ENCODE assay signal across 8 cellular contexts in genomic region chr1:205523891-205524793, GRCh38. TPM values are rescaled to one million over a fixed set of nuclear protein-coding genes. Genes with fewer than 3 reads are reported as not detected.
A peak's percentile ranks its signal among the peaks of the same experiment; 100 is the strongest.
DNase-seq lines count a peak whose midpoint lies in the region; ATAC-seq and TF ChIP-seq lines count a peak whose summit lies in the region.

No MANE protein-coding gene starts in this region.

- no peak for TF ChIP-seq EP300 in ovary (IDR thresholded peaks at IDR 0.05)

- 44 to 54% (median 52%) methylated on average over 15 to 16 of the region's 16 CpGs for WGBS in ovary, 3 donors

- no peaks in the 10 kb centered on the region for H3K9me3 ChIP-seq in MG63
- H3K9me3 ChIP-seq in ovary: no peaks in the 10 kb centered on the region
- H3K9me3 ChIP-seq in tibial artery: no peaks in the 10 kb centered on the region

- H3K27me3 ChIP-seq in MG63: peaks cover under 1% of the 10 kb centered on the region; the same call in 1 of the 2 replicates
- no peaks in the 10 kb centered on the region for H3K27me3 ChIP-seq in foreskin keratinocyte
- H3K27me3 ChIP-seq in ovary: no peaks in the 10 kb centered on the region
- H3K27me3 ChIP-seq in tibial artery: no peaks in the 10 kb centered on the region

- no peak for TF ChIP-seq POLR2A in ovary (IDR thresholded peaks at IDR 0.05)

- TF ChIP-seq CTCF in foreskin keratinocyte (conservative IDR thresholded peaks at IDR 0.05) (peak; percentile 81), ovary (IDR thresholded peaks at IDR 0.05) (peak; percentile 66 to 86 (median 80)), tibial artery (IDR thresholded peaks at IDR 0.05) (peak; percentile 68 to 91)

- DNase-seq in Daoy (ENCODE audit: low read depth) (peak; percentile 76), MG63 (peak; percentile 57), SHP77 treated with DMSO at 0.1 percent for 48 hours (lab: John Stamatoyannopoulos, UW) (peak; percentile 28), foreskin keratinocyte (peak; percentile 12 to 35), ovary (peak; percentile 76 to 91 (median 87)), tibial artery (peak; percentile 58 to 86)
- peak; percentile 54 for DNase-seq in activated effector memory CD4-positive, alpha-beta T cell treated with Interleukin-2 at 50 U/mL for 16 hours

- ATAC-seq in foreskin keratinocyte (peak; percentile 24), GM21576 (IDR thresholded peaks at IDR 0.05; ENCODE audit: unreplicated experiment) (no peak)

- H3K4me3 ChIP-seq in MG63 (no peak overlapping the region), ovary (no peak overlapping the region), tibial artery (no peak overlapping the region)

- H3K36me3 ChIP-seq in MG63 (no peaks in the 10 kb centered on the region), ovary (no peaks in the 10 kb centered on the region), tibial artery (peaks cover 23 to 52% (median 25%) of the 10 kb centered on the region in 3 donors)

- no peak overlapping the region for H3K27ac ChIP-seq in foreskin keratinocyte
- no peak overlapping the region for H3K27ac ChIP-seq in ovary
- H3K27ac ChIP-seq in tibial artery: no peak overlapping the region

- intact Hi-C loops in ovary (cut with DNase I) (loop anchor here (2.0 to 10.0 kb wide), 7 partner anchors 35 to 249 kb away; partner anchors contain the start of gene ELK4 (in 1 of the 4)), tibial artery (cut with DNase I; ENCODE audit: low total_unique reads) (loop anchor here (1.0 kb wide), 1 partner anchor 36 kb away; no protein-coding TSS in a partner anchor)

- H3K4me1 ChIP-seq in foreskin keratinocyte (no peaks in the 10 kb centered on the region), ovary (ENCODE audit: insufficient read depth) (peaks cover 7% of the 10 kb centered on the region), tibial artery (peaks cover 0 to 35% (median 16%) of the 10 kb centered on the region in 4 donors)

RNA-seq across cellular contexts. Expression of gene CDK18, which starts 19.7 kb away (rescaled TPM):
- total RNA-seq in Daoy (2014; rRNA removed; shearing (Covaris generic)): 0.60 and 0.80 TPM in 2 replicates
- total RNA-seq in MG63 (2014; rRNA removed; shearing (Covaris generic); ENCODE audit: low replicate concordance): 0.89 and 3.0 TPM in 2 replicates
- total RNA-seq in foreskin keratinocyte: 13.5 and 14.2 TPM in 2 replicates
- polyA plus RNA-seq in foreskin keratinocyte: 13.4 and 13.7 TPM in 2 replicates
- total RNA-seq in ovary: 10 to 100 TPM; 11.0 to 31.5 (median 19.6) TPM
- 10 to 100 TPM in 1 of 2 donors, 1 to 10 TPM in 1; 6.3 to 13.3 TPM for polyA plus RNA-seq in ovary

Comparison
In these comparisons a context has a peak if more than half of its experiments do, and no peak if none do; other contexts are left out.
1. DNase-seq: peak in every context shown above with its lines; median percentile 87 in ovary; 76 in Daoy; 72 in tibial artery; 57 in MG63; 54 in activated effector memory CD4-positive, alpha-beta T cell treated with Interleukin-2 at 50 U/mL for 16 hours; 28 in SHP77 treated with DMSO at 0.1 percent for 48 hours; 24 in foreskin keratinocyte.